In the genomic region with DNA sequence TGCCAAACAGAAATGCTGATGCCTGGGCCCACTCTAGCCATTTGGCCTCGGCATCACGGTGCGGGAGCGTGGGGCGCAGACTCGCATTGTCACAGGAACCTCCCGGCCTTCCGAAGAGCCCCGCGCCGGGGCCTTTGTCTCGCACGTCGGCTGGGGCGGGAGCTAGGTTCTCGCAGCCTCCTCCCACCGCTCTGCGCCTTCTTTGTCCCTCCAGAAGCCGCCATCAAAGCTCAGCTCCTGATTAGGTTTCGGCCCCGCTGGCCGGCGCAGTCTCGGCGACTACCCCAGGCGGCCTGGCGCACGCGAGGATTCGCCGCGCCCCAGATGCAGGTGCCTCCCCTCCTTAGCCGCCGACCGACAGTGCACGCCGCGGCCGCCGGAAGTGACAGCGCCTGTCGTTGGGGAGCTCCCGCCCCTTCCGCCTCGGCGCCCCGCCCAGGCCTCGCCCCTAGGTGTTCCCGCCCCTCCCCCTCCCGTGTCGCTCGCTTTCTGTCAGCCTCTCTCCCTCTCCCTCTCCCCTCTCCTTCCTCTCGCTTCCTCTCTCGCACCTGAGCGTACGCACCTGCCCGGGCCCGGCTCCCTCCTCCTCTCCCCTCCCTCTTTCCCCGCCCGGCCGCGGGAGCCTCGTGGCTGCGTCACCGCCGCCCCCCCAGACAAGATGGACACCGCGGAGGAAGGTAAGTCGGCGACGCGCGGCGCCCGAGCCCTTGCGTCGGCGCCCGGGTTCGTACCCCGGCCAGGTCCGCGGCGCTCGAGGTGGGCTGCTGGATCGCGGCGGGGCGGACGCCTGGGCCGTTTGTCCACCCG, we compare ENCODE assay signal across 8 cellular contexts. TPM values are rescaled to one million over a fixed set of nuclear protein-coding genes. Genes with fewer than 3 reads are reported as not detected.
A peak's percentile ranks its signal among the peaks of the same experiment; 100 is the strongest.
DNase-seq lines count a peak whose midpoint lies in the region; ATAC-seq and TF ChIP-seq lines count a peak whose summit lies in the region.

A gene with protein sequence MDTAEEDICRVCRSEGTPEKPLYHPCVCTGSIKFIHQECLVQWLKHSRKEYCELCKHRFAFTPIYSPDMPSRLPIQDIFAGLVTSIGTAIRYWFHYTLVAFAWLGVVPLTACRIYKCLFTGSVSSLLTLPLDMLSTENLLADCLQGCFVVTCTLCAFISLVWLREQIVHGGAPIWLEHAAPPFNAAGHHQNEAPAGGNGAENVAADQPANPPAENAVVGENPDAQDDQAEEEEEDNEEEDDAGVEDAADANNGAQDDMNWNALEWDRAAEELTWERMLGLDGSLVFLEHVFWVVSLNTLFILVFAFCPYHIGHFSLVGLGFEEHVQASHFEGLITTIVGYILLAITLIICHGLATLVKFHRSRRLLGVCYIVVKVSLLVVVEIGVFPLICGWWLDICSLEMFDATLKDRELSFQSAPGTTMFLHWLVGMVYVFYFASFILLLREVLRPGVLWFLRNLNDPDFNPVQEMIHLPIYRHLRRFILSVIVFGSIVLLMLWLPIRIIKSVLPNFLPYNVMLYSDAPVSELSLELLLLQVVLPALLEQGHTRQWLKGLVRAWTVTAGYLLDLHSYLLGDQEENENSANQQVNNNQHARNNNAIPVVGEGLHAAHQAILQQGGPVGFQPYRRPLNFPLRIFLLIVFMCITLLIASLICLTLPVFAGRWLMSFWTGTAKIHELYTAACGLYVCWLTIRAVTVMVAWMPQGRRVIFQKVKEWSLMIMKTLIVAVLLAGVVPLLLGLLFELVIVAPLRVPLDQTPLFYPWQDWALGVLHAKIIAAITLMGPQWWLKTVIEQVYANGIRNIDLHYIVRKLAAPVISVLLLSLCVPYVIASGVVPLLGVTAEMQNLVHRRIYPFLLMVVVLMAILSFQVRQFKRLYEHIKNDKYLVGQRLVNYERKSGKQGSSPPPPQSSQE (plus strand): TSS at position 455 of the 807 bp plus-strand sequence. CDS start 204 bp downstream, at position 659.

- H3K4me3 Mint-ChIP-seq in IgD-negative memory B cell: peak within 1 kb of the TSS; percentile 96 to 100 (median 98)

- ATAC-seq in GM21529 (IDR thresholded peaks at IDR 0.05; ENCODE audit: unreplicated experiment) (peak; percentile 82), mucosa of descending colon (peak; percentile 95)

- peak within 1 kb of the TSS; percentile 94 for H3K27ac ChIP-seq in epithelial cell of prostate

- H3K9me3 ChIP-seq in mucosa of descending colon: no peaks in the 10 kb centered on the region

- peaks cover 26 to 41% (median 31%) of the 10 kb centered on the region in 3 donors for H3K4me1 Mint-ChIP-seq in IgD-negative memory B cell

- TF ChIP-seq CTCF in mucosa of descending colon (IDR thresholded peaks at IDR 0.05): no peak

- DNase-seq in DMS 273 (lab: John Stamatoyannopoulos, UW; ENCODE audit: unreplicated experiment) (peak; percentile 98), OCI-M1 (lab: John Stamatoyannopoulos, UW) (peak; percentile 96), activated T-cell treated with anti-CD3 and anti-CD28 coated beads for 4 hours (peak; percentile 95), epithelial cell of prostate (ENCODE audit: low read depth, low spot score) (peak; percentile 85), mucosa of descending colon (peak; percentile 97 to 99 (median 97))
- peak; percentile 92 to 96 for DNase-seq in stimulated activated CD8-positive, alpha-beta memory T cell treated with anti-CD3 and anti-CD28 coated beads, Interleukin-4, amount 100 ng/mL, for 1 hour (ENCODE audit: low read depth in 2 of 2, low spot score in 1 of 2)

- peaks cover 3% of the 10 kb centered on the region for H3K36me3 Mint-ChIP-seq in IgD-negative memory B cell

- H3K27me3 Mint-ChIP-seq in IgD-negative memory B cell: no peaks in the 10 kb centered on the region

- H3K9me3 Mint-ChIP-seq in IgD-negative memory B cell: no peaks in the 10 kb centered on the region

- no peaks in the 10 kb centered on the region for H3K36me3 ChIP-seq in mucosa of descending colon (ENCODE audit: low read depth)

- H3K4me1 ChIP-seq in mucosa of descending colon (ENCODE audit: low read depth): peaks cover 3% of the 10 kb centered on the region

- intact Hi-C loops in mucosa of descending colon (cut with DNase I, micrococcal nuclease): no loop called here

- H3K27ac Mint-ChIP-seq in IgD-negative memory B cell: peak within 1 kb of the TSS; percentile 98 to 99 (median 99)

- H3K4me3 ChIP-seq in mucosa of descending colon: peak within 1 kb of the TSS; percentile 100

RNA-seq across cellular contexts. Expression of the gene that starts here (rescaled TPM):
- polyA plus RNA-seq in IgD-negative memory B cell: 39.3 TPM
- 100 to 1,000 TPM; 141 to 205 (median 165) TPM for total RNA-seq in mucosa of descending colon

Comparison
In these comparisons a context has a peak if more than half of its experiments do, and no peak if none do; other contexts are left out.
1. Peak in every context shown above with its lines: DNase-seq, ATAC-seq, H3K4me3 ChIP-seq and H3K27ac ChIP-seq.